ENCODE assay signal across 1 cellular context in the genomic region with DNA sequence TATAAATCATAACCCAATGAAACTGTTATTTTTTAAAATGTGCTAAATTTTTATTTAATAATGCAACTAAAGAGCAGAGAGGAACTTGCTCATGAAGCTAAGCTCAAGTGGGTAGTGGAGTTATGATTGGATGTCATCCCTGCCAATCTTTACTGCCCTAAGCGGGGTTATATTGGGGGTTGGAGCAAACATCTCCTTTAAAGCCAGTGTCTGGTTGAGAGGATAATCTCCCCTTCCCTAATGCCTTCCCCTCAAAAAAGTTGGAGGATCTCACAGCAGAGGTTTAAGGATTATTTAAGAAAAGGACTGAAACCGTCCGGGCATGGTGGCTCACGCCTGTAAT.
TF ChIP-seq lines count a peak whose summit lies in the region.

No MANE protein-coding gene starts in this region.

TF ChIP-seq in GM12878, 131 proteins besides CTCF, POLR2A, EP300 and RAD21 (continued from another document):
- no peak for TF ChIP-seq TCF7 (IDR thresholded peaks at IDR 0.05; ENCODE audit: borderline replicate concordance)
- TF ChIP-seq STAT1 (conservative IDR thresholded peaks at IDR 0.05): no peak
- TF ChIP-seq, protein P1, sequence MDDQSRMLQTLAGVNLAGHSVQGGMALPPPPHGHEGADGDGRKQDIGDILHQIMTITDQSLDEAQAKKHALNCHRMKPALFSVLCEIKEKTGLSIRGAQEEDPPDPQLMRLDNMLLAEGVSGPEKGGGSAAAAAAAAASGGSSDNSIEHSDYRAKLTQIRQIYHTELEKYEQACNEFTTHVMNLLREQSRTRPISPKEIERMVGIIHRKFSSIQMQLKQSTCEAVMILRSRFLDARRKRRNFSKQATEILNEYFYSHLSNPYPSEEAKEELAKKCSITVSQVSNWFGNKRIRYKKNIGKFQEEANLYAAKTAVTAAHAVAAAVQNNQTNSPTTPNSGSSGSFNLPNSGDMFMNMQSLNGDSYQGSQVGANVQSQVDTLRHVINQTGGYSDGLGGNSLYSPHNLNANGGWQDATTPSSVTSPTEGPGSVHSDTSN (IDR thresholded peaks at IDR 0.05; ENCODE audit: insufficient replicate concordance, low read depth, low read length): peak; percentile 38
- no peak for TF ChIP-seq REST (IDR thresholded peaks at IDR 0.05; ENCODE audit: low read depth, low read length)
